Comparison of ENCODE assay signal across 8 cellular contexts in genomic region chr5:62306494-62307363, GRCh38. TPM values are rescaled to one million over a fixed set of nuclear protein-coding genes. Genes with fewer than 3 reads are reported as not detected.
DNase-seq lines count a peak whose midpoint lies in the region; ATAC-seq and TF ChIP-seq lines count a peak whose summit lies in the region.

No MANE protein-coding gene starts in this region.

- TF ChIP-seq POLR2A in Peyer's patch (IDR thresholded peaks at IDR 0.05) (no peak), testis (IDR thresholded peaks at IDR 0.05) (no peak)

- H3K27me3 ChIP-seq in Peyer's patch (no peaks in the 10 kb centered on the region), neutrophil (no peaks in the 10 kb centered on the region), testis (no peaks in the 10 kb centered on the region)

- no peak for DNase-seq in AG04449 (ENCODE audit: low read depth, low spot score)
- DNase-seq in Peyer's patch: peak; percentile 61 to 79 (median 76)
- peak; percentile 64 for DNase-seq in activated gamma-delta T cell treated with Interleukin-2 at 50 U/mL for 16 hours
- DNase-seq in foreskin melanocyte: peak; percentile 29
- DNase-seq in testis: peak; percentile 53

- peak overlapping the region; percentile 91 to 98 (median 96) for H3K27ac ChIP-seq in Peyer's patch
- H3K27ac ChIP-seq in neutrophil: peak overlapping the region; percentile 92
- H3K27ac ChIP-seq in testis: peak overlapping the region; percentile 93

- CTCF ChIA-PET in AG04449 (lab: Yijun Ruan, JAX): interaction anchor here (1.5 kb wide), 1 partner anchor 47 kb away, joined by 5 read pairs; no protein-coding TSS in a partner anchor

- H3K4me3 ChIP-seq in AG04449 (ENCODE audit: low read depth, low read length): peak overlapping the region; percentile 83
- H3K4me3 ChIP-seq in Peyer's patch: peak overlapping the region; percentile 75 to 98 (median 90)
- peak overlapping the region; percentile 85 to 87 for H3K4me3 ChIP-seq in neutrophil (ENCODE audit: low read depth in 1 of 2, low read length in 1 of 2)
- peak overlapping the region; percentile 93 to 96 for H3K4me3 ChIP-seq in testis

- POLR2A ChIA-PET in AG04449 (lab: Yijun Ruan, JAX): no interaction called here

- H3K4me1 ChIP-seq in Peyer's patch: peaks cover 0 to 20% (median 3%) of the 10 kb centered on the region in 4 donors
- peaks cover 18 to 28% of the 10 kb centered on the region in 2 experiments for H3K4me1 ChIP-seq in neutrophil (ENCODE audit: control insufficient read depth in 1 of 2, insufficient read depth in 1 of 2, low read depth in 1 of 2, low read length in 1 of 2)
- H3K4me1 ChIP-seq in testis: peaks cover 5% of the 10 kb centered on the region

- intact Hi-C loops in testis (cut with DNase I; ENCODE audit: low total_unique reads): no loop called here

- WGBS in testis, 2 donors: 1% methylated on average over 20 to 61 of the region's 71 CpGs

- TF ChIP-seq CTCF in AG04449 (IDR thresholded peaks at IDR 0.05; ENCODE audit: insufficient read depth, low read length, missing control alignments) (no peak), Peyer's patch (IDR thresholded peaks at IDR 0.05) (no peak), neutrophil (IDR thresholded peaks at IDR 0.05) (no peak), testis (IDR thresholded peaks at IDR 0.05) (no peak)

- ATAC-seq in GM18868 (IDR thresholded peaks at IDR 0.05; ENCODE audit: unreplicated experiment) (peak; percentile 26), HG03103 (IDR thresholded peaks at IDR 0.05; ENCODE audit: low read depth, unreplicated experiment) (peak; percentile 8)

- H3K9me3 ChIP-seq in Peyer's patch (no peaks in the 10 kb centered on the region), neutrophil (no peaks in the 10 kb centered on the region), testis (no peaks in the 10 kb centered on the region)

- H3K36me3 ChIP-seq in Peyer's patch: no peaks in the 10 kb centered on the region
- H3K36me3 ChIP-seq in neutrophil: no peaks in the 10 kb centered on the region
- H3K36me3 ChIP-seq in testis (ENCODE audit: low read depth, missing control alignments): no peaks in the 10 kb centered on the region

RNA-seq across cellular contexts. Expression of gene KIF2A, which starts 0.7 kb away (rescaled TPM):
- total RNA-seq in Peyer's patch: 10 to 100 TPM; 38.3 to 71.8 (median 41.6) TPM
- total RNA-seq in testis: 10 to 100 TPM; 80.0 to 86.5 TPM
- 91.5 TPM for polyA plus RNA-seq in testis (ENCODE audit: insufficient read depth, low read depth, low replicate concordance)
